8 cellular contexts compared by ENCODE assay signal in genomic region chr20:22734946-22735647, GRCh38.
DNase-seq lines count a peak whose midpoint lies in the region; ATAC-seq and TF ChIP-seq lines count a peak whose summit lies in the region.
"Not testable (repeated sequence)": the region's sequence is repeated elsewhere in the genome, so short reads cannot be mapped to it uniquely, and the experiment has no call there.

No MANE protein-coding gene starts in this region.

- TF ChIP-seq RAD21 in HCT116 (IDR thresholded peaks at IDR 0.05; ENCODE audit: low read depth) = peak; percentile 61

- not testable (repeated sequence) for H3K9me3 ChIP-seq in HCT116 (ENCODE audit: control insufficient read depth in 1 of 2, insufficient read depth in 1 of 2, low read depth in 1 of 2, low read length in 2 of 2); Panc1 (ENCODE audit: control insufficient read depth, insufficient read depth, low read depth, low read length); adipocyte (ENCODE audit: control insufficient read depth, low read length); upper lobe of right lung

- intact Hi-C loops in HCT116 (cut with micrococcal nuclease) = loop anchor here (1.0 kb wide), 1 partner anchor 466 kb away; no protein-coding TSS in a partner anchor
- intact Hi-C loops in Panc1 (cut with micrococcal nuclease; ENCODE audit: unreplicated experiment); upper lobe of right lung (cut with DNase I): not testable (repeated sequence)

- not testable (repeated sequence) for H3K4me1 ChIP-seq in HCT116 (ENCODE audit: control insufficient read depth in 1 of 2, insufficient read depth in 2 of 2, low read length in 2 of 2); Panc1 (ENCODE audit: control insufficient read depth, insufficient read depth, low read length); adipocyte (ENCODE audit: control insufficient read depth, insufficient read depth, low read length); upper lobe of right lung

- TF ChIP-seq POLR2A in HCT116 (IDR thresholded peaks at IDR 0.05; ENCODE audit: borderline replicate concordance, extremely low read depth, insufficient read depth, insufficient read length); NB4 (IDR thresholded peaks at IDR 0.05; ENCODE audit: extremely low read depth, insufficient read length): not testable (repeated sequence)

- RAD21 ChIA-PET in HCT116 (lab: Charles Lee; ENCODE audit: low non-redundant PET in 1 of 2, low total read pairs in 2 of 2, uncharacterized antibody in 2 of 2, unreplicated experiment in 2 of 2) = not testable (repeated sequence)

- BruUV-seq in HCT116 (replicated peaks; lab: Mats Ljungman, UMichigan); Panc1 (replicated peaks; lab: Mats Ljungman, UMichigan): not testable (repeated sequence)

- not testable (repeated sequence) for H3K36me3 ChIP-seq in HCT116 (ENCODE audit: control insufficient read depth in 1 of 2, insufficient read depth in 2 of 2, low read length in 2 of 2); Panc1 (ENCODE audit: control insufficient read depth, insufficient read depth, low read length); adipocyte (ENCODE audit: control insufficient read depth, insufficient read depth, low read length, severe bottlenecking); upper lobe of right lung

- not testable (repeated sequence) for H4K20me1 ChIP-seq in HCT116 (ENCODE audit: insufficient read depth)

- CTCF ChIA-PET in HCT116 (lab: Charles Lee) = interaction anchor here (0.9 to 2.8 kb wide), 7 partner anchors 10 to 466 kb away, joined by 3 to 7 read pairs (median 4); no protein-coding TSS in a partner anchor
- CTCF ChIA-PET in Panc1 (lab: Charles Lee) = not testable (repeated sequence)

- H3K9ac ChIP-seq in HCT116 (ENCODE audit: low read length); adipocyte (ENCODE audit: low read length): not testable (repeated sequence)

- DNase-seq in DMS153 treated with DMSO at 0.1 percent for 48 hours (lab: John Stamatoyannopoulos, UW; ENCODE audit: unreplicated experiment) (peak; percentile 3), HCT116 (ENCODE audit: low read depth, low spot score) (peak; percentile 52), NB4 (ENCODE audit: low read depth) (peak; percentile 36), adipocyte (ENCODE audit: low read depth) (peak; percentile 14), fibroblast of the aortic adventitia (ENCODE audit: low read depth) (peak; percentile 12), lung microvascular endothelial cell (ENCODE audit: low read depth in 2 of 2) (peak; percentile 13 to 55)
- DNase-seq in Panc1 (ENCODE audit: low read depth, low spot score); upper lobe of right lung: not testable (repeated sequence)

- TF ChIP-seq CTCF in HCT116 (IDR thresholded peaks at IDR 0.05 in 2 of 3, conservative IDR thresholded peaks at IDR 0.05 in 1 of 3; ENCODE audit: borderline replicate concordance in 1 of 3, insufficient read depth in 1 of 3, low read depth in 2 of 3, low read length in 2 of 3) (peak; percentile 21 to 67 (median 51); a peak in 4 of 6 replicates), NB4 (IDR thresholded peaks at IDR 0.05; ENCODE audit: low read depth, low read length) (peak; percentile 62), Panc1 (IDR thresholded peaks at IDR 0.05) (peak; percentile 73), fibroblast of the aortic adventitia (IDR thresholded peaks at IDR 0.05; ENCODE audit: insufficient read depth, low read length) (peak; percentile 49), upper lobe of right lung (IDR thresholded peaks at IDR 0.05) (peak; percentile 61)

- H3K4me3 ChIP-seq in HCT116 (replicated peaks in 1 of 2; ENCODE audit: low read depth in 1 of 2, low read length in 2 of 2); NB4 (ENCODE audit: low read depth, low read length); Panc1 (ENCODE audit: low read depth in 2 of 2, low read length in 2 of 2); adipocyte (ENCODE audit: low read length); fibroblast of the aortic adventitia (ENCODE audit: low read depth, low read length); upper lobe of right lung: not testable (repeated sequence)

- H3K9me2 ChIP-seq in HCT116 (ENCODE audit: insufficient read depth) = not testable (repeated sequence)

- H2AFZ ChIP-seq in HCT116 (ENCODE audit: low read depth, low read length, poor library complexity, severe bottlenecking) = not testable (repeated sequence)

- H3K27ac ChIP-seq in HCT116 (ENCODE audit: low read depth, low read length); Panc1 (ENCODE audit: low read length); upper lobe of right lung: not testable (repeated sequence)

- in situ Hi-C loops in Panc1 (cut with HindIII; ENCODE audit: low pct_unique_long_range_greater_than_20kb, low sequenced_read_pairs) = not testable (repeated sequence)

- ATAC-seq in HCT116 (peak; percentile 90), upper lobe of right lung (peak; percentile 67)
- not testable (repeated sequence) for ATAC-seq in Panc1

- H3K79me2 ChIP-seq in HCT116 (ENCODE audit: insufficient read depth, low read length) = not testable (repeated sequence)

- not testable (repeated sequence) for H3K4me2 ChIP-seq in HCT116 (ENCODE audit: low read length)

- POLR2A ChIA-PET in HCT116 (lab: Charles Lee); Panc1 (lab: Charles Lee): not testable (repeated sequence)

- H3K27me3 ChIP-seq in HCT116 (ENCODE audit: insufficient read depth, low read length); Panc1 (ENCODE audit: control insufficient read depth, insufficient read depth, low read length); adipocyte (replicated peaks; ENCODE audit: control insufficient read depth, insufficient read depth, low read length); upper lobe of right lung: not testable (repeated sequence)
